Comparison of ENCODE assay signal across 1 cellular context in the genomic region with DNA sequence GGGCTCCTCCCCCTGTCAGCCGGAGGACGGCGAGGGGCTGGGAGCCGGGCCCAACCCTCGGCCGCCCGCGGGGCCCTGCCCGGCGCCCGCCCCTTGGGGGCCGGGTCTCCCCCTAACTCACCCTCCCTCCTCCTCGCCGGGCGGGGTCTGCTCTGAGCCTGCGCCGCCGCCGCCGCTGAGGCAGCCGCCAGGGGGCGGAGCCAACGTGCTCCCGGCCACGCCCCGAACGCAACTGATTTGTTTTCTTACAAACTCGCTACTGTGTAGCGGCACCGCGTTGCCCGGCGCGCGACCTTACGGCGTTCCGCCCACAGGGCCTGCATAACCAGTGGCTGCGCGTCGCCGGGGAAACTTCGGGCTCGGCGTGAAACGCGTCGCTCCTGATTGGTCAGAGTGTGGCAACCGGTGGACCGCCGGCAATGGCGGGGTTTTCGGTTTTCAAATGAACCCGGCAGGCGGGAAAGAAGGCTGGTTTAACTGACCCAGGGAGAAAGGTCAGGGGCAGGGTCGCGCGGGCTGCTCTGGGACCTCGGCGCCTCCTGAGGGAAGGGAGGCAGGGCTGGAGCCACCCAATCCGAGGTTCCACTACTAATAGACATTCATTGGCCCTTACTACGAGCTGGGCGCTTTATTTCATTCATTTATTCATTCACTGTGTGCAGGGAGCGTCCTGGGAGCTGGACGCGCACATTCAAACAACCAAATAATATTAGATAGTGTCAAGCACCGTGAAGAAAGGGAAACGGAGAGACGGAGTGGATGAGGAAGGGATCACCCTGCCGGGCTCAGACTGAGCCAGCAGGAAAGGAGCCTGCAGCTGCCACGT.
TF ChIP-seq lines count a peak whose summit lies in the region.

A gene (minus strand): TSS at position 154 of the 826 bp plus-strand sequence. CDS start 326 bp downstream, outside the sequence.

TF ChIP-seq in K562, 482 proteins besides CTCF, POLR2A, EP300 and RAD21 (continued from another document and continues in another):
- TF ChIP-seq, protein P1, sequence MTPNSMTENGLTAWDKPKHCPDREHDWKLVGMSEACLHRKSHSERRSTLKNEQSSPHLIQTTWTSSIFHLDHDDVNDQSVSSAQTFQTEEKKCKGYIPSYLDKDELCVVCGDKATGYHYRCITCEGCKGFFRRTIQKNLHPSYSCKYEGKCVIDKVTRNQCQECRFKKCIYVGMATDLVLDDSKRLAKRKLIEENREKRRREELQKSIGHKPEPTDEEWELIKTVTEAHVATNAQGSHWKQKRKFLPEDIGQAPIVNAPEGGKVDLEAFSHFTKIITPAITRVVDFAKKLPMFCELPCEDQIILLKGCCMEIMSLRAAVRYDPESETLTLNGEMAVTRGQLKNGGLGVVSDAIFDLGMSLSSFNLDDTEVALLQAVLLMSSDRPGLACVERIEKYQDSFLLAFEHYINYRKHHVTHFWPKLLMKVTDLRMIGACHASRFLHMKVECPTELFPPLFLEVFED (CRISPR knock-in tag; conservative IDR thresholded peaks at IDR 0.05) = no peak
- TF ChIP-seq, protein P2, sequence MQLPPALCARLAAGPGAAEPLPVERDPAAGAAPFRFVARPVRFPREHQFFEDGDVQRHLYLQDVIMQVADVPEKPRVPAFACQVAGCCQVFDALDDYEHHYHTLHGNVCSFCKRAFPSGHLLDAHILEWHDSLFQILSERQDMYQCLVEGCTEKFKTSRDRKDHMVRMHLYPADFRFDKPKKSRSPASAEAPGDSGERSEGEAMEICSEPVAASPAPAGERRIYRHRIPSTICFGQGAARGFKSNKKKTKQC (CRISPR knock-in tag; IDR thresholded peaks at IDR 0.05) = no peak; the same call in 1 of the 2 replicates
- TF ChIP-seq ZNF586 (CRISPR knock-in tag; conservative IDR thresholded peaks at IDR 0.05) (no peak), ZNF324 (CRISPR knock-in tag; IDR thresholded peaks at IDR 0.05) (no peak), BHLHE40 (IDR thresholded peaks at IDR 0.05; ENCODE audit: low read length) (peak; percentile 44; the same call in 1 of the 2 replicates), ZNF445 (CRISPR knock-in tag; IDR thresholded peaks at IDR 0.05; ENCODE audit: low read depth) (no peak), TAL1 (IDR thresholded peaks at IDR 0.05) (no peak), PHB2 (IDR thresholded peaks at IDR 0.05; ENCODE audit: low read depth) (no peak), HDAC6 (IDR thresholded peaks at IDR 0.05; ENCODE audit: low read depth, low read length) (no peak), SUPT5H (IDR thresholded peaks at IDR 0.05) (peak; percentile 69), ETV1 (tag; conservative IDR thresholded peaks at IDR 0.05; ENCODE audit: low read depth) (0 out of 2 replicates have a peak, but pooled peaks have one; percentile 4), PCBP2 (IDR thresholded peaks at IDR 0.05; ENCODE audit: low read depth, low read length, poor library complexity, severe bottlenecking) (no peak), GABPA (tag; conservative IDR thresholded peaks at IDR 0.05; ENCODE audit: low read depth) (peak; percentile 19; the same call in 1 of the 2 replicates), CHCHD3 (CRISPR knock-in tag; IDR thresholded peaks at IDR 0.05) (no peak), NFRKB (IDR thresholded peaks at IDR 0.05; ENCODE audit: low read depth) (peak; percentile 93), KHSRP (IDR thresholded peaks at IDR 0.05) (no peak), ZNF24 (IDR thresholded peaks at IDR 0.05) (peak; percentile 91), CBX3 (IDR thresholded peaks at IDR 0.05; ENCODE audit: borderline replicate concordance in 1 of 2, low read length in 2 of 2) (peak in 1 of 2 experiments; percentile 42; a peak in 1 of 3 replicates)
- TF ChIP-seq, protein P3, sequence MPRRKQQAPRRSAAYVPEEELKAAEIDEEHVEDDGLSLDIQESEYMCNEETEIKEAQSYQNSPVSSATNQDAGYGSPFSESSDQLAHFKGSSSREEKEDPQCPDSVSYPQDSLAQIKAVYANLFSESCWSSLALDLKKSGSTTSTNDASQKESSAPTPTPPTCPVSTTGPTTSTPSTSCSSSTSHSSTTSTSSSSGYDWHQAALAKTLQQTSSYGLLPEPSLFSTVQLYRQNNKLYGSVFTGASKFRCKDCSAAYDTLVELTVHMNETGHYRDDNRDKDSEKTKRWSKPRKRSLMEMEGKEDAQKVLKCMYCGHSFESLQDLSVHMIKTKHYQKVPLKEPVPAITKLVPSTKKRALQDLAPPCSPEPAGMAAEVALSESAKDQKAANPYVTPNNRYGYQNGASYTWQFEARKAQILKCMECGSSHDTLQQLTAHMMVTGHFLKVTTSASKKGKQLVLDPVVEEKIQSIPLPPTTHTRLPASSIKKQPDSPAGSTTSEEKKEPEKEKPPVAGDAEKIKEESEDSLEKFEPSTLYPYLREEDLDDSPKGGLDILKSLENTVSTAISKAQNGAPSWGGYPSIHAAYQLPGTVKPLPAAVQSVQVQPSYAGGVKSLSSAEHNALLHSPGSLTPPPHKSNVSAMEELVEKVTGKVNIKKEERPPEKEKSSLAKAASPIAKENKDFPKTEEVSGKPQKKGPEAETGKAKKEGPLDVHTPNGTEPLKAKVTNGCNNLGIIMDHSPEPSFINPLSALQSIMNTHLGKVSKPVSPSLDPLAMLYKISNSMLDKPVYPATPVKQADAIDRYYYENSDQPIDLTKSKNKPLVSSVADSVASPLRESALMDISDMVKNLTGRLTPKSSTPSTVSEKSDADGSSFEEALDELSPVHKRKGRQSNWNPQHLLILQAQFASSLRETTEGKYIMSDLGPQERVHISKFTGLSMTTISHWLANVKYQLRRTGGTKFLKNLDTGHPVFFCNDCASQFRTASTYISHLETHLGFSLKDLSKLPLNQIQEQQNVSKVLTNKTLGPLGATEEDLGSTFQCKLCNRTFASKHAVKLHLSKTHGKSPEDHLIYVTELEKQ (CRISPR knock-in tag; IDR thresholded peaks at IDR 0.05) = no peak
- TF ChIP-seq, protein P4, sequence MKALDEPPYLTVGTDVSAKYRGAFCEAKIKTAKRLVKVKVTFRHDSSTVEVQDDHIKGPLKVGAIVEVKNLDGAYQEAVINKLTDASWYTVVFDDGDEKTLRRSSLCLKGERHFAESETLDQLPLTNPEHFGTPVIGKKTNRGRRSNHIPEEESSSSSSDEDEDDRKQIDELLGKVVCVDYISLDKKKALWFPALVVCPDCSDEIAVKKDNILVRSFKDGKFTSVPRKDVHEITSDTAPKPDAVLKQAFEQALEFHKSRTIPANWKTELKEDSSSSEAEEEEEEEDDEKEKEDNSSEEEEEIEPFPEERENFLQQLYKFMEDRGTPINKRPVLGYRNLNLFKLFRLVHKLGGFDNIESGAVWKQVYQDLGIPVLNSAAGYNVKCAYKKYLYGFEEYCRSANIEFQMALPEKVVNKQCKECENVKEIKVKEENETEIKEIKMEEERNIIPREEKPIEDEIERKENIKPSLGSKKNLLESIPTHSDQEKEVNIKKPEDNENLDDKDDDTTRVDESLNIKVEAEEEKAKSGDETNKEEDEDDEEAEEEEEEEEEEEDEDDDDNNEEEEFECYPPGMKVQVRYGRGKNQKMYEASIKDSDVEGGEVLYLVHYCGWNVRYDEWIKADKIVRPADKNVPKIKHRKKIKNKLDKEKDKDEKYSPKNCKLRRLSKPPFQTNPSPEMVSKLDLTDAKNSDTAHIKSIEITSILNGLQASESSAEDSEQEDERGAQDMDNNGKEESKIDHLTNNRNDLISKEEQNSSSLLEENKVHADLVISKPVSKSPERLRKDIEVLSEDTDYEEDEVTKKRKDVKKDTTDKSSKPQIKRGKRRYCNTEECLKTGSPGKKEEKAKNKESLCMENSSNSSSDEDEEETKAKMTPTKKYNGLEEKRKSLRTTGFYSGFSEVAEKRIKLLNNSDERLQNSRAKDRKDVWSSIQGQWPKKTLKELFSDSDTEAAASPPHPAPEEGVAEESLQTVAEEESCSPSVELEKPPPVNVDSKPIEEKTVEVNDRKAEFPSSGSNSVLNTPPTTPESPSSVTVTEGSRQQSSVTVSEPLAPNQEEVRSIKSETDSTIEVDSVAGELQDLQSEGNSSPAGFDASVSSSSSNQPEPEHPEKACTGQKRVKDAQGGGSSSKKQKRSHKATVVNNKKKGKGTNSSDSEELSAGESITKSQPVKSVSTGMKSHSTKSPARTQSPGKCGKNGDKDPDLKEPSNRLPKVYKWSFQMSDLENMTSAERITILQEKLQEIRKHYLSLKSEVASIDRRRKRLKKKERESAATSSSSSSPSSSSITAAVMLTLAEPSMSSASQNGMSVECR (CRISPR knock-in tag; IDR thresholded peaks at IDR 0.05) = no peak; the same call in 1 of the 2 replicates
- TF ChIP-seq, protein P5, sequence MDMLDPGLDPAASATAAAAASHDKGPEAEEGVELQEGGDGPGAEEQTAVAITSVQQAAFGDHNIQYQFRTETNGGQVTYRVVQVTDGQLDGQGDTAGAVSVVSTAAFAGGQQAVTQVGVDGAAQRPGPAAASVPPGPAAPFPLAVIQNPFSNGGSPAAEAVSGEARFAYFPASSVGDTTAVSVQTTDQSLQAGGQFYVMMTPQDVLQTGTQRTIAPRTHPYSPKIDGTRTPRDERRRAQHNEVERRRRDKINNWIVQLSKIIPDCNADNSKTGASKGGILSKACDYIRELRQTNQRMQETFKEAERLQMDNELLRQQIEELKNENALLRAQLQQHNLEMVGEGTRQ (CRISPR knock-in tag; IDR thresholded peaks at IDR 0.05) = no peak
- TF ChIP-seq, protein P6, sequence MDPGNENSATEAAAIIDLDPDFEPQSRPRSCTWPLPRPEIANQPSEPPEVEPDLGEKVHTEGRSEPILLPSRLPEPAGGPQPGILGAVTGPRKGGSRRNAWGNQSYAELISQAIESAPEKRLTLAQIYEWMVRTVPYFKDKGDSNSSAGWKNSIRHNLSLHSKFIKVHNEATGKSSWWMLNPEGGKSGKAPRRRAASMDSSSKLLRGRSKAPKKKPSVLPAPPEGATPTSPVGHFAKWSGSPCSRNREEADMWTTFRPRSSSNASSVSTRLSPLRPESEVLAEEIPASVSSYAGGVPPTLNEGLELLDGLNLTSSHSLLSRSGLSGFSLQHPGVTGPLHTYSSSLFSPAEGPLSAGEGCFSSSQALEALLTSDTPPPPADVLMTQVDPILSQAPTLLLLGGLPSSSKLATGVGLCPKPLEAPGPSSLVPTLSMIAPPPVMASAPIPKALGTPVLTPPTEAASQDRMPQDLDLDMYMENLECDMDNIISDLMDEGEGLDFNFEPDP (CRISPR knock-in tag; IDR thresholded peaks at IDR 0.05) = no peak
- TF ChIP-seq, protein P7, sequence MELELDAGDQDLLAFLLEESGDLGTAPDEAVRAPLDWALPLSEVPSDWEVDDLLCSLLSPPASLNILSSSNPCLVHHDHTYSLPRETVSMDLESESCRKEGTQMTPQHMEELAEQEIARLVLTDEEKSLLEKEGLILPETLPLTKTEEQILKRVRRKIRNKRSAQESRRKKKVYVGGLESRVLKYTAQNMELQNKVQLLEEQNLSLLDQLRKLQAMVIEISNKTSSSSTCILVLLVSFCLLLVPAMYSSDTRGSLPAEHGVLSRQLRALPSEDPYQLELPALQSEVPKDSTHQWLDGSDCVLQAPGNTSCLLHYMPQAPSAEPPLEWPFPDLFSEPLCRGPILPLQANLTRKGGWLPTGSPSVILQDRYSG (tag; conservative IDR thresholded peaks at IDR 0.05; ENCODE audit: low read depth) = no peak
- TF ChIP-seq, protein P8, sequence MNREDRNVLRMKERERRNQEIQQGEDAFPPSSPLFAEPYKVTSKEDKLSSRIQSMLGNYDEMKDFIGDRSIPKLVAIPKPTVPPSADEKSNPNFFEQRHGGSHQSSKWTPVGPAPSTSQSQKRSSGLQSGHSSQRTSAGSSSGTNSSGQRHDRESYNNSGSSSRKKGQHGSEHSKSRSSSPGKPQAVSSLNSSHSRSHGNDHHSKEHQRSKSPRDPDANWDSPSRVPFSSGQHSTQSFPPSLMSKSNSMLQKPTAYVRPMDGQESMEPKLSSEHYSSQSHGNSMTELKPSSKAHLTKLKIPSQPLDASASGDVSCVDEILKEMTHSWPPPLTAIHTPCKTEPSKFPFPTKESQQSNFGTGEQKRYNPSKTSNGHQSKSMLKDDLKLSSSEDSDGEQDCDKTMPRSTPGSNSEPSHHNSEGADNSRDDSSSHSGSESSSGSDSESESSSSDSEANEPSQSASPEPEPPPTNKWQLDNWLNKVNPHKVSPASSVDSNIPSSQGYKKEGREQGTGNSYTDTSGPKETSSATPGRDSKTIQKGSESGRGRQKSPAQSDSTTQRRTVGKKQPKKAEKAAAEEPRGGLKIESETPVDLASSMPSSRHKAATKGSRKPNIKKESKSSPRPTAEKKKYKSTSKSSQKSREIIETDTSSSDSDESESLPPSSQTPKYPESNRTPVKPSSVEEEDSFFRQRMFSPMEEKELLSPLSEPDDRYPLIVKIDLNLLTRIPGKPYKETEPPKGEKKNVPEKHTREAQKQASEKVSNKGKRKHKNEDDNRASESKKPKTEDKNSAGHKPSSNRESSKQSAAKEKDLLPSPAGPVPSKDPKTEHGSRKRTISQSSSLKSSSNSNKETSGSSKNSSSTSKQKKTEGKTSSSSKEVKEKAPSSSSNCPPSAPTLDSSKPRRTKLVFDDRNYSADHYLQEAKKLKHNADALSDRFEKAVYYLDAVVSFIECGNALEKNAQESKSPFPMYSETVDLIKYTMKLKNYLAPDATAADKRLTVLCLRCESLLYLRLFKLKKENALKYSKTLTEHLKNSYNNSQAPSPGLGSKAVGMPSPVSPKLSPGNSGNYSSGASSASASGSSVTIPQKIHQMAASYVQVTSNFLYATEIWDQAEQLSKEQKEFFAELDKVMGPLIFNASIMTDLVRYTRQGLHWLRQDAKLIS (CRISPR knock-in tag; IDR thresholded peaks at IDR 0.05) = 0 out of 2 replicates have a peak, but pooled peaks have one; percentile 82
- TF ChIP-seq, protein P9, sequence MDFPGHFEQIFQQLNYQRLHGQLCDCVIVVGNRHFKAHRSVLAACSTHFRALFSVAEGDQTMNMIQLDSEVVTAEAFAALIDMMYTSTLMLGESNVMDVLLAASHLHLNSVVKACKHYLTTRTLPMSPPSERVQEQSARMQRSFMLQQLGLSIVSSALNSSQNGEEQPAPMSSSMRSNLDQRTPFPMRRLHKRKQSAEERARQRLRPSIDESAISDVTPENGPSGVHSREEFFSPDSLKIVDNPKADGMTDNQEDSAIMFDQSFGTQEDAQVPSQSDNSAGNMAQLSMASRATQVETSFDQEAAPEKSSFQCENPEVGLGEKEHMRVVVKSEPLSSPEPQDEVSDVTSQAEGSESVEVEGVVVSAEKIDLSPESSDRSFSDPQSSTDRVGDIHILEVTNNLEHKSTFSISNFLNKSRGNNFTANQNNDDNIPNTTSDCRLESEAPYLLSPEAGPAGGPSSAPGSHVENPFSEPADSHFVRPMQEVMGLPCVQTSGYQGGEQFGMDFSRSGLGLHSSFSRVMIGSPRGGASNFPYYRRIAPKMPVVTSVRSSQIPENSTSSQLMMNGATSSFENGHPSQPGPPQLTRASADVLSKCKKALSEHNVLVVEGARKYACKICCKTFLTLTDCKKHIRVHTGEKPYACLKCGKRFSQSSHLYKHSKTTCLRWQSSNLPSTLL (IDR thresholded peaks at IDR 0.05) = no peak
- TF ChIP-seq, protein P10, sequence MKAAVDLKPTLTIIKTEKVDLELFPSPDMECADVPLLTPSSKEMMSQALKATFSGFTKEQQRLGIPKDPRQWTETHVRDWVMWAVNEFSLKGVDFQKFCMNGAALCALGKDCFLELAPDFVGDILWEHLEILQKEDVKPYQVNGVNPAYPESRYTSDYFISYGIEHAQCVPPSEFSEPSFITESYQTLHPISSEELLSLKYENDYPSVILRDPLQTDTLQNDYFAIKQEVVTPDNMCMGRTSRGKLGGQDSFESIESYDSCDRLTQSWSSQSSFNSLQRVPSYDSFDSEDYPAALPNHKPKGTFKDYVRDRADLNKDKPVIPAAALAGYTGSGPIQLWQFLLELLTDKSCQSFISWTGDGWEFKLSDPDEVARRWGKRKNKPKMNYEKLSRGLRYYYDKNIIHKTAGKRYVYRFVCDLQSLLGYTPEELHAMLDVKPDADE (conservative IDR thresholded peaks at IDR 0.05; ENCODE audit: control insufficient read depth, low read depth, low read length) = no peak
